31 cellular contexts compared by ENCODE assay signal in the genomic region with DNA sequence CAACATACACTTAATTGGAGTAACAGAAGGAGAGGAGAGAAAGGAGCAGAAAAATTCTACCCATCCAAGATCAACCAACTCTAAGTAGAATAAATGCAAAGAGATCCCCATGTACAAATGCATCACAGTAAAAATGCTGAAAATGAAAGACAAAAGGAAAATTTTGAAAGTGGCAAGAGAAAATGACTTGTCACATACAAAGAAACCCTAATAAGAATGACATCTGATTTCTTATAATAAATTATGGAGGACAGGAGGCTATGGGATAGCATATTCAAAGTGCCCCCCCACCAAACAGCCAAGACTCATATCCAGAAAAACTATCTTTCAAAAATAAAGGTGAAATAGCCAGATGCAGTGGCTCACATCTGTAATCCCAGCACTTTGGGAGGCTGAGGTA.
"Had no signal": no experiment of that assay in that cellular context is flagged by ENCODE, and none has a peak within 500 bp of the region (broad histone marks: within the 10 kb centered on the region; RNA-seq: fewer than 3 reads in every experiment).

No MANE protein-coding gene starts in this region.

- ATAC-seq: left colon; left lung; lower lobe of right lung; naive thymus-derived CD8-positive, alpha-beta T cell; pancreas; right cardiac atrium; stimulated activated effector memory CD8-positive, alpha-beta T cell treated with anti-CD3 and anti-CD28 coated beads, Interleukin-12 subunit alpha, Interleukin-12 subunit beta, amount 100 ng/mL, for 72 hours; upper lobe of right lung had no signal

- H3K4me3 Mint-ChIP-seq: immature natural killer cell; naive thymus-derived CD8-positive, alpha-beta T cell; nephron; neural crest cell; stimulated activated effector memory CD8-positive, alpha-beta T cell treated with anti-CD3 and anti-CD28 coated beads, Interleukin-12 subunit alpha, Interleukin-12 subunit beta, amount 100 ng/mL, for 72 hours; stimulated activated naive CD8-positive, alpha-beta T cell treated with anti-CD3 and anti-CD28 coated beads, Interleukin-15, Interleukin-2, amounts not matched to agents 100 ng/mL and 50 ng/mL, for 24 hours had no signal

- DNase-seq: hypothalamus; immature natural killer cell; kidney; left colon; left lung; lower lobe of right lung; mammary epithelial cell; mesenchymal stem cell; naive thymus-derived CD8-positive, alpha-beta T cell; nucleus accumbens; pancreas; posterior cingulate gyrus; retina; right cardiac atrium; sigmoid colon; small intestine; spleen; stimulated activated CD4-positive, alpha-beta T cell treated with anti-CD3 and anti-CD28 coated beads, Interleukin-4, amount 100 ng/mL, for 24 hours; stimulated activated naive CD4-positive, alpha-beta T cell; tibial artery; trophoblast cell; upper lobe of right lung had no signal

- H3K27me3 ChIP-seq: left lung, pancreas, sigmoid colon, spleen, suprapubic skin, tibial artery, upper lobe of right lung had no signal

- H3K36me3 Mint-ChIP-seq: stimulated activated effector memory CD8-positive, alpha-beta T cell treated with anti-CD3 and anti-CD28 coated beads, Interleukin-12 subunit alpha, Interleukin-12 subunit beta, amount 100 ng/mL, for 72 hours had no signal

- H3K4me1 ChIP-seq: left lung, lower lobe of right lung, pancreas, prostate gland, sigmoid colon, spleen, suprapubic skin, tibial artery, upper lobe of right lung had no signal

- H3K4me1 Mint-ChIP-seq: immature natural killer cell, nephron, neural crest cell had no signal

- H3K4me3 ChIP-seq: left lung, lower lobe of right lung, pancreas, prostate gland, sigmoid colon, spleen, suprapubic skin, thoracic aorta, tibial artery, upper lobe of right lung had no signal

- H3K36me3 ChIP-seq: left lung, lower lobe of right lung, pancreas, prostate gland, sigmoid colon, spleen, suprapubic skin, thoracic aorta, tibial artery, upper lobe of right lung had no signal

- H3K27ac ChIP-seq: left lung, lower lobe of right lung, pancreas, prostate gland, sigmoid colon, spleen, suprapubic skin, thoracic aorta, tibial artery, upper lobe of right lung had no signal

- H3K9me3 ChIP-seq: pancreas, prostate gland, suprapubic skin had no signal

- FAIRE-seq: islet of Langerhans, kidney, pancreas, small intestine, urothelium cell line had no signal

- H3K27ac Mint-ChIP-seq: immature natural killer cell; naive thymus-derived CD8-positive, alpha-beta T cell; nephron; stimulated activated effector memory CD8-positive, alpha-beta T cell treated with anti-CD3 and anti-CD28 coated beads, Interleukin-12 subunit alpha, Interleukin-12 subunit beta, amount 100 ng/mL, for 72 hours; stimulated activated naive CD8-positive, alpha-beta T cell treated with anti-CD3 and anti-CD28 coated beads, Interleukin-15, Interleukin-2, amounts not matched to agents 100 ng/mL and 50 ng/mL, for 24 hours had no signal

- H3K27me3 Mint-ChIP-seq: naive thymus-derived CD8-positive, alpha-beta T cell; stimulated activated naive CD8-positive, alpha-beta T cell treated with anti-CD3 and anti-CD28 coated beads, Interleukin-15, Interleukin-2, amounts not matched to agents 100 ng/mL and 50 ng/mL, for 24 hours had no signal
